In the genomic region with DNA sequence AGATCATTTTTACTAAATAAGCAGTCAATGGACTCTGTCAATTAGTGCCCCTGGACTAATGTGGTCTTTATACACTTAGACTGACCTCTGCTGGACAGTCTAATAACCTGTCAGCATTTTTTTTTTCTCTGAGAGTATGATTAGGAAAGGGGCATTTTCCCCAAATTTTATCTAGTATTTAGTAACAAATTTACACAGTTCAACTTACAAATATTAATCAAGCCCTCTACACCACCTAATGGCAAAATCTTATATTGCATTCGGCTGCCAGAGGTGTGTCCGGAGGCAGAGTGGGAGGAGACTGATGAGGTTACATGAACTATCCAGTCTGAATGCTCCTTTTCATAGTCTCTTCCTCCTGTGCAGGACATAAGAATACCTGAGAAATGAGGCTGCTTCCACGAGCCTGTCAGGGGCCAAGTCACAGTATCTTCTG, we compare ENCODE assay signal across 8 cellular contexts. TPM values are rescaled to one million over a fixed set of nuclear protein-coding genes. Genes with fewer than 3 reads are reported as not detected.
DNase-seq lines count a peak whose midpoint lies in the region; ATAC-seq and TF ChIP-seq lines count a peak whose summit lies in the region.

No MANE protein-coding gene starts in this region.

- H3K4me1 ChIP-seq in CD4-positive, alpha-beta memory T cell (ENCODE audit: insufficient read depth, low read length) = peaks cover 19% of the 10 kb centered on the region
- H3K4me1 ChIP-seq in OCI-LY3 (ENCODE audit: low read length) (peaks cover 24% of the 10 kb centered on the region), ovary (ENCODE audit: insufficient read depth) (no peaks in the 10 kb centered on the region)

- H3K4me1 Mint-ChIP-seq in CD4-positive, alpha-beta memory T cell = peaks cover 17 to 23% (median 20%) of the 10 kb centered on the region in 4 donors

- no peak overlapping the region for H3K27ac ChIP-seq in CD4-positive, alpha-beta memory T cell (ENCODE audit: low read depth, low read length)
- no peak overlapping the region for H3K27ac ChIP-seq in OCI-LY3 (ENCODE audit: low read length)
- no peak overlapping the region for H3K27ac ChIP-seq in ovary

- no peaks in the 10 kb centered on the region for H3K79me2 ChIP-seq in OCI-LY3 (ENCODE audit: low read length)

- no peaks in the 10 kb centered on the region for H3K27me3 ChIP-seq in CD4-positive, alpha-beta memory T cell (ENCODE audit: insufficient read depth, low read length)
- 0 out of 2 replicates have a peak, but pooled peaks cover 4% of the 10 kb centered on the region for H3K27me3 ChIP-seq in OCI-LY3 (ENCODE audit: low read depth, low read length)
- H3K27me3 ChIP-seq in ovary = no peaks in the 10 kb centered on the region

- DNase-seq in CD4-positive, alpha-beta memory T cell = peak; percentile 67 to 82 (median 79)
- peak; percentile 42 for DNase-seq in activated T-cell treated with anti-CD3 and anti-CD28 coated beads, Interleukin-2, amount 50 U/mL, for 1 hour
- DNase-seq in fibroblast of pulmonary artery (ENCODE audit: low read depth) (peak; percentile 75), ovary (peak in 2 of 5 donors; percentile 37 to 46), epidermal melanocyte (ENCODE audit: insufficient read length, low spot score) (no peak)

- H3K4me2 ChIP-seq in OCI-LY3 (ENCODE audit: low read length) = peak overlapping the region; percentile 62

- no peak overlapping the region for H3K4me3 ChIP-seq in CD4-positive, alpha-beta memory T cell (ENCODE audit: low read length in 2 of 2)
- H3K4me3 ChIP-seq in OCI-LY3 (ENCODE audit: low read length) (no peak overlapping the region), fibroblast of pulmonary artery (replicated peaks; ENCODE audit: low read depth, low read length) (no peak overlapping the region), ovary (no peak overlapping the region)

- POLR2A ChIA-PET in CD4-positive, alpha-beta memory T cell (lab: Charles Lee; ENCODE audit: partially characterized antibody) = interaction anchor here (1.6 kb wide), 1 partner anchor 352 kb away, joined by 6 read pairs; a partner anchor contains a TSS

- no peaks in the 10 kb centered on the region for H4K20me1 ChIP-seq in OCI-LY3 (ENCODE audit: insufficient read depth, low read length)

- H3K36me3 Mint-ChIP-seq in CD4-positive, alpha-beta memory T cell = peaks cover 12 to 35% of the 10 kb centered on the region in 2 donors

- TF ChIP-seq CTCF in OCI-LY3 (IDR thresholded peaks at IDR 0.05; ENCODE audit: low read depth, low read length) (peak; percentile 84), fibroblast of pulmonary artery (IDR thresholded peaks at IDR 0.05; ENCODE audit: low read length, missing control alignments) (peak; percentile 51), ovary (IDR thresholded peaks at IDR 0.05) (peak in 2 of 3 donors; percentile 55 to 58)

- no peak for TF ChIP-seq EP300 in ovary (IDR thresholded peaks at IDR 0.05)

- H3K36me3 ChIP-seq in CD4-positive, alpha-beta memory T cell (ENCODE audit: insufficient read depth, low read length) = peaks cover 17% of the 10 kb centered on the region
- H3K36me3 ChIP-seq in OCI-LY3 (replicated peaks; ENCODE audit: low read depth, low read length) = peaks cover under 1% of the 10 kb centered on the region
- H3K36me3 ChIP-seq in ovary = no peaks in the 10 kb centered on the region

- peak overlapping the region in 2 of 8 donors; percentile 9 to 59 for H3K4me3 Mint-ChIP-seq in CD4-positive, alpha-beta memory T cell

- no peak overlapping the region for H2AFZ ChIP-seq in OCI-LY3 (ENCODE audit: low read depth, low read length)

- no peaks in the 10 kb centered on the region for H3K9me3 Mint-ChIP-seq in CD4-positive, alpha-beta memory T cell

- intact Hi-C loops in CD4-positive, alpha-beta memory T cell (cut with micrococcal nuclease) = loop anchor here (1.0 to 5.0 kb wide), 4 partner anchors 130 to 449 kb away; a partner anchor contains a TSS
- intact Hi-C loops in ovary (cut with DNase I) = loop anchor here in 1 of 4 donors (5.0 to 10.0 kb wide), 2 partner anchors 133 to 355 kb away; a partner anchor contains a TSS

- peak overlapping the region; percentile 5 to 75 (median 62) for H3K27ac Mint-ChIP-seq in CD4-positive, alpha-beta memory T cell

- no peaks in the 10 kb centered on the region for H3K27me3 Mint-ChIP-seq in CD4-positive, alpha-beta memory T cell

- no peak overlapping the region for H3K9ac ChIP-seq in OCI-LY3 (ENCODE audit: low read length)

- ATAC-seq in GM19043 (IDR thresholded peaks at IDR 0.05; ENCODE audit: low read depth, unreplicated experiment) = peak; percentile 73
- peak; percentile 69 for ATAC-seq in HG03521 (IDR thresholded peaks at IDR 0.05; ENCODE audit: unreplicated experiment)

- H3K9me3 ChIP-seq in CD4-positive, alpha-beta memory T cell (ENCODE audit: control insufficient read depth in 1 of 2, low read length in 2 of 2) = no peaks in the 10 kb centered on the region
- H3K9me3 ChIP-seq in OCI-LY3 (ENCODE audit: insufficient read depth, low read length) (no peaks in the 10 kb centered on the region), ovary (no peaks in the 10 kb centered on the region)

- 3 to 4% (median 3%) methylated on average over 3 of the region's 3 CpGs for WGBS in ovary, 3 donors

- CTCF ChIA-PET in CD4-positive, alpha-beta memory T cell (lab: Charles Lee; ENCODE audit: partially characterized antibody) = interaction anchor here (0.6 to 3.8 kb wide), 18 partner anchors 11 to 440 kb away, joined by 3 to 43 read pairs (median 4); a partner anchor contains a TSS

- no peak for TF ChIP-seq POLR2A in ovary (IDR thresholded peaks at IDR 0.05)

RNA-seq across cellular contexts. Expression of a gene that starts 36.0 kb away (rescaled TPM):
- total RNA-seq in CD4-positive, alpha-beta memory T cell = 1 to 10 TPM; 6.1 to 6.3 TPM
- polyA plus RNA-seq in CD4-positive, alpha-beta memory T cell = 1 to 10 TPM; 2.8 to 9.7 TPM
- 1 to 10 TPM; 1.9 to 6.1 (median 3.6) TPM for total RNA-seq in ovary
- 1 to 10 TPM; 1.9 to 2.8 TPM for polyA plus RNA-seq in ovary

RNA-seq across cellular contexts. Expression of a gene that starts 43.8 kb away (rescaled TPM):
- total RNA-seq in CD4-positive, alpha-beta memory T cell = 10 to 100 TPM; 37.6 to 44.4 TPM
- polyA plus RNA-seq in CD4-positive, alpha-beta memory T cell = 10 to 100 TPM; 36.8 to 43.6 TPM
- 10 to 100 TPM; 11.3 to 22.7 (median 19.7) TPM for total RNA-seq in ovary
- polyA plus RNA-seq in ovary = 10 to 100 TPM; 13.4 to 15.1 TPM

RNA-seq across cellular contexts. Expression of a gene that starts 44.0 kb away (rescaled TPM):
- total RNA-seq in CD4-positive, alpha-beta memory T cell = 10 to 100 TPM; 23.5 to 27.4 TPM
- 10 to 100 TPM; 23.4 to 40.5 TPM for polyA plus RNA-seq in CD4-positive, alpha-beta memory T cell
- 10 to 100 TPM; 19.8 to 40.3 (median 30.2) TPM for total RNA-seq in ovary
- polyA plus RNA-seq in ovary = 10 to 100 TPM; 24.5 to 44.1 TPM
